ENCODE assay signal across 8 cellular contexts in the genomic region with DNA sequence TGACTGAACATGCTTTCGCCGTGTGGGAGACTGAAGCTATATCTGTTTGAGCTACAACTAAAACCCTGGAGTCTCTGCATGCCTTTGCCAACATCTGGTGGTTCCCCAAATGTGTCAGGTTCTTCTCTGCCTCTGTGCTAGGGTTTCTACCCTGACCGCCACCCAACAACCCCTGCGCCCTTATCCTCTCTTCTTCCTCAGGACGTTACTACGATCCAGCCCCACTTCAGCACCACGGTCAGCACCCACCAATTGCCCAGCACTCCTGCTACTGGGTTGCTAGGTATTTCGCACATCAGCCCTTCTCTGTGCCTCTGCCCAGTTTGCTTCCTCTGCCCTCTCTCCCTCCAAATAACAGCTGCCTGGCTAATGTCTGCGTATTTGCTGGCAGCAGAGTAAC.
DNase-seq lines count a peak whose midpoint lies in the region; ATAC-seq, FAIRE-seq and TF ChIP-seq lines count a peak whose summit lies in the region.

No MANE protein-coding gene starts in this region.

- H3K27me3 ChIP-seq in endothelial cell of umbilical vein (ENCODE audit: control insufficient read depth in 2 of 2, insufficient read depth in 2 of 2, low read length in 2 of 2) (no peaks in the 10 kb centered on the region), uterus (no peaks in the 10 kb centered on the region)

- H4K20me1 ChIP-seq in OCI-LY7 (ENCODE audit: insufficient read depth, low read length) (no peaks in the 10 kb centered on the region), endothelial cell of umbilical vein (replicated peaks; ENCODE audit: control insufficient read depth, extremely low read depth, insufficient read depth, low read length) (no peaks in the 10 kb centered on the region)

- CTCF ChIA-PET in OCI-LY7 (lab: Charles Lee; ENCODE audit: unreplicated experiment) (no interaction called here), endothelial cell of umbilical vein (lab: Charles Lee) (no interaction called here)

- BruUV-seq in OCI-LY7 (replicated peaks; lab: Mats Ljungman, UMichigan) (no TSS peak), endothelial cell of umbilical vein (replicated peaks; lab: Mats Ljungman, UMichigan) (no TSS peak)

- no peak overlapping the region for H3K4me3 Mint-ChIP-seq in activated naive CD8-positive, alpha-beta T cell treated with anti-CD3 and anti-CD28 coated beads, Interleukin-2, amount 10 ng/mL, durations not matched to agents 7 days and 5 days
- H3K4me3 Mint-ChIP-seq in activated naive CD8-positive, alpha-beta T cell treated with anti-CD3 and anti-CD28 coated beads for 36 hours: no peak overlapping the region

- no peaks in the 10 kb centered on the region for H3K79me2 ChIP-seq in OCI-LY7 (ENCODE audit: insufficient read depth, low read depth, low read length)
- no peaks in the 10 kb centered on the region for H3K79me2 ChIP-seq in endothelial cell of umbilical vein (ENCODE audit: control insufficient read depth, insufficient read depth, low read length)

- DNase-seq in activated naive CD8-positive, alpha-beta T cell treated with anti-CD3 and anti-CD28 coated beads, Interleukin-2, amount 10 ng/mL, durations not matched to agents 7 days and 5 days: peak; percentile 53
- no peak for DNase-seq in activated naive CD8-positive, alpha-beta T cell treated with anti-CD3 and anti-CD28 coated beads for 36 hours
- DNase-seq in OCI-LY7 (ENCODE audit: low spot score) (peak; percentile 23), endothelial cell of umbilical vein (ENCODE audit: low read depth, low spot score) (peak; percentile 21), uterus (no peak), NCI-H2107 treated with DMSO at 0.1 percent for 48 hours (lab: John Stamatoyannopoulos, UW; ENCODE audit: unreplicated experiment) (no peak), NCI-H226 (no peak)
- DNase-seq in stimulated activated CD4-positive, alpha-beta T cell treated with anti-CD3 and anti-CD28 coated beads, Interleukin-4, amount 100 ng/mL, for 1 hour: peak; percentile 10

- POLR2A ChIA-PET in activated naive CD8-positive, alpha-beta T cell treated with anti-CD3 and anti-CD28 coated beads, Interleukin-2, amount 10 ng/mL, durations not matched to agents 7 days and 5 days (lab: Charles Lee): no interaction called here
- POLR2A ChIA-PET in OCI-LY7 (lab: Charles Lee) (no interaction called here), endothelial cell of umbilical vein (lab: Charles Lee) (no interaction called here)

- H3K4me2 ChIP-seq in OCI-LY7 (ENCODE audit: low read length) (no peak overlapping the region), endothelial cell of umbilical vein (ENCODE audit: insufficient read depth, low read length) (no peak overlapping the region)

- dilution Hi-C loops in endothelial cell of umbilical vein (cut with MboI; ENCODE audit: extremely low pct_ligation_motif_present, low sequenced_read_pairs): no loop called here

- TF ChIP-seq POLR2A in endothelial cell of umbilical vein (IDR thresholded peaks at IDR 0.05; ENCODE audit: low read depth, low read length) (no peak), uterus (IDR thresholded peaks at IDR 0.05) (no peak)

- H3K9me3 Mint-ChIP-seq in activated naive CD8-positive, alpha-beta T cell treated with anti-CD3 and anti-CD28 coated beads, Interleukin-2, amount 10 ng/mL, durations not matched to agents 7 days and 5 days: peaks cover 7% of the 10 kb centered on the region
- H3K9me3 Mint-ChIP-seq in activated naive CD8-positive, alpha-beta T cell treated with anti-CD3 and anti-CD28 coated beads for 36 hours: no peaks in the 10 kb centered on the region

- no peak overlapping the region for H3K9ac ChIP-seq in endothelial cell of umbilical vein (replicated peaks; ENCODE audit: extremely low read depth, insufficient read depth, low read length)

- peaks cover 1% of the 10 kb centered on the region for H3K27me3 Mint-ChIP-seq in activated naive CD8-positive, alpha-beta T cell treated with anti-CD3 and anti-CD28 coated beads, Interleukin-2, amount 10 ng/mL, durations not matched to agents 7 days and 5 days
- peaks cover 4% of the 10 kb centered on the region for H3K27me3 Mint-ChIP-seq in activated naive CD8-positive, alpha-beta T cell treated with anti-CD3 and anti-CD28 coated beads for 36 hours

- no peaks in the 10 kb centered on the region for H3K9me2 ChIP-seq in OCI-LY7 (ENCODE audit: insufficient read depth, low read length)

- no peaks in the 10 kb centered on the region for H3K9me1 ChIP-seq in endothelial cell of umbilical vein (replicated peaks; ENCODE audit: control insufficient read depth, extremely low read depth, insufficient read depth, low read length)

- no peak overlapping the region for H3K27ac ChIP-seq in OCI-LY7 (ENCODE audit: low read depth, low read length, poor library complexity, severe bottlenecking)
- H3K27ac ChIP-seq in endothelial cell of umbilical vein (ENCODE audit: insufficient read depth, low read depth, low read length): no peak overlapping the region
- no peak overlapping the region for H3K27ac ChIP-seq in uterus

- FAIRE-seq in endothelial cell of umbilical vein (lab: Jason Lieb, UNC): peak; percentile 35

- H3K4me1 Mint-ChIP-seq in activated naive CD8-positive, alpha-beta T cell treated with anti-CD3 and anti-CD28 coated beads, Interleukin-2, amount 10 ng/mL, durations not matched to agents 7 days and 5 days: no peaks in the 10 kb centered on the region
- H3K4me1 Mint-ChIP-seq in activated naive CD8-positive, alpha-beta T cell treated with anti-CD3 and anti-CD28 coated beads for 36 hours: no peaks in the 10 kb centered on the region

- no peaks in the 10 kb centered on the region for H3K9me3 ChIP-seq in OCI-LY7 (ENCODE audit: low read length)
- H3K9me3 ChIP-seq in endothelial cell of umbilical vein (replicated peaks; ENCODE audit: control insufficient read depth, insufficient read depth, low read length): no peaks in the 10 kb centered on the region
- no peaks in the 10 kb centered on the region for H3K9me3 ChIP-seq in uterus

- H2AFZ ChIP-seq in OCI-LY7 (ENCODE audit: low read length) (no peak overlapping the region), endothelial cell of umbilical vein (ENCODE audit: low read depth, low read length) (no peak overlapping the region)

- ATAC-seq in activated naive CD8-positive, alpha-beta T cell treated with anti-CD3 and anti-CD28 coated beads, Interleukin-2, amount 10 ng/mL, durations not matched to agents 7 days and 5 days (ENCODE audit: low read depth): no peak

- intact Hi-C loops in OCI-LY7 (cut with micrococcal nuclease; ENCODE audit: unreplicated experiment): no loop called here
- intact Hi-C loops in endothelial cell of umbilical vein (cut with micrococcal nuclease): no loop called here
- intact Hi-C loops in uterus (cut with DNase I; ENCODE audit: low total_unique reads): no loop called here

- H3K36me3 ChIP-seq in OCI-LY7 (ENCODE audit: insufficient read depth, low read length) (no peaks in the 10 kb centered on the region), endothelial cell of umbilical vein (ENCODE audit: control insufficient read depth in 2 of 2, extremely low read depth in 1 of 2, insufficient read depth in 2 of 2, low read length in 2 of 2) (no peaks in the 10 kb centered on the region), uterus (no peaks in the 10 kb centered on the region)

- TF ChIP-seq CTCF in OCI-LY7 (conservative IDR thresholded peaks at IDR 0.05; ENCODE audit: low read length) (no peak), endothelial cell of umbilical vein (IDR thresholded peaks at IDR 0.05; ENCODE audit: extremely low read depth in 1 of 2, insufficient read depth in 1 of 2, low read depth in 1 of 2, low read length in 2 of 2) (no peak), uterus (IDR thresholded peaks at IDR 0.05) (no peak)

- H3K36me3 Mint-ChIP-seq in activated naive CD8-positive, alpha-beta T cell treated with anti-CD3 and anti-CD28 coated beads, Interleukin-2, amount 10 ng/mL, durations not matched to agents 7 days and 5 days: no peaks in the 10 kb centered on the region
- no peaks in the 10 kb centered on the region for H3K36me3 Mint-ChIP-seq in activated naive CD8-positive, alpha-beta T cell treated with anti-CD3 and anti-CD28 coated beads for 36 hours

- H3K27ac Mint-ChIP-seq in activated naive CD8-positive, alpha-beta T cell treated with anti-CD3 and anti-CD28 coated beads, Interleukin-2, amount 10 ng/mL, durations not matched to agents 7 days and 5 days: no peak overlapping the region
- H3K27ac Mint-ChIP-seq in activated naive CD8-positive, alpha-beta T cell treated with anti-CD3 and anti-CD28 coated beads for 36 hours: no peak overlapping the region

- H3K4me1 ChIP-seq in OCI-LY7 (ENCODE audit: insufficient read depth, low read length, poor library complexity, severe bottlenecking) (no peaks in the 10 kb centered on the region), endothelial cell of umbilical vein (ENCODE audit: control insufficient read depth, extremely low read depth, insufficient read depth, low read length) (no peaks in the 10 kb centered on the region), uterus (no peaks in the 10 kb centered on the region)

- H3K4me3 ChIP-seq in OCI-LY7 (ENCODE audit: low read depth, low read length, poor library complexity, severe bottlenecking) (no peak overlapping the region), endothelial cell of umbilical vein (replicated peaks in 1 of 3; ENCODE audit: insufficient read depth in 1 of 3, low read depth in 1 of 3, low read length in 3 of 3) (no peak overlapping the region), uterus (no peak overlapping the region)

TF ChIP-seq in endothelial cell of umbilical vein, 7 proteins besides CTCF, POLR2A, EP300 and RAD21:
- TF ChIP-seq JUN (IDR thresholded peaks at IDR 0.05; ENCODE audit: borderline replicate concordance, insufficient read depth, insufficient read length, low read depth) (no peak), GATA2 (IDR thresholded peaks at IDR 0.05; ENCODE audit: insufficient read depth, insufficient read length, low read depth, low read length) (no peak), FOS (IDR thresholded peaks at IDR 0.05; ENCODE audit: borderline replicate concordance, insufficient read depth, low read length) (no peak), MYC (IDR thresholded peaks at IDR 0.05; ENCODE audit: low read depth, low read length) (no peak), POLR2AphosphoS5 (IDR thresholded peaks at IDR 0.05; ENCODE audit: insufficient read depth, low read depth, low read length) (no peak), EZH2 (IDR thresholded peaks at IDR 0.05; ENCODE audit: borderline replicate concordance, low read depth, low read length, severe bottlenecking) (no peak)
- TF ChIP-seq, protein P1, sequence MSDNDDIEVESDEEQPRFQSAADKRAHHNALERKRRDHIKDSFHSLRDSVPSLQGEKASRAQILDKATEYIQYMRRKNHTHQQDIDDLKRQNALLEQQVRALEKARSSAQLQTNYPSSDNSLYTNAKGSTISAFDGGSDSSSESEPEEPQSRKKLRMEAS (IDR thresholded peaks at IDR 0.05; ENCODE audit: insufficient read depth, insufficient read length): no peak

Comparison
In these comparisons a context has a peak if more than half of its experiments do, and no peak if none do; other contexts are left out.
1. DNase-seq: peak in activated naive CD8-positive, alpha-beta T cell treated with anti-CD3 and anti-CD28 coated beads, Interleukin-2, amount 10 ng/mL, durations not matched to agents 7 days and 5 days (single experiment), OCI-LY7 (single experiment), endothelial cell of umbilical vein (single experiment) and stimulated activated CD4-positive, alpha-beta T cell treated with anti-CD3 and anti-CD28 coated beads, Interleukin-4, amount 100 ng/mL, for 1 hour (single experiment); none in activated naive CD8-positive, alpha-beta T cell treated with anti-CD3 and anti-CD28 coated beads for 36 hours (single experiment), uterus (0 of 2), NCI-H2107 treated with DMSO at 0.1 percent for 48 hours (single experiment) and NCI-H226 (single experiment).